In the genomic region with DNA sequence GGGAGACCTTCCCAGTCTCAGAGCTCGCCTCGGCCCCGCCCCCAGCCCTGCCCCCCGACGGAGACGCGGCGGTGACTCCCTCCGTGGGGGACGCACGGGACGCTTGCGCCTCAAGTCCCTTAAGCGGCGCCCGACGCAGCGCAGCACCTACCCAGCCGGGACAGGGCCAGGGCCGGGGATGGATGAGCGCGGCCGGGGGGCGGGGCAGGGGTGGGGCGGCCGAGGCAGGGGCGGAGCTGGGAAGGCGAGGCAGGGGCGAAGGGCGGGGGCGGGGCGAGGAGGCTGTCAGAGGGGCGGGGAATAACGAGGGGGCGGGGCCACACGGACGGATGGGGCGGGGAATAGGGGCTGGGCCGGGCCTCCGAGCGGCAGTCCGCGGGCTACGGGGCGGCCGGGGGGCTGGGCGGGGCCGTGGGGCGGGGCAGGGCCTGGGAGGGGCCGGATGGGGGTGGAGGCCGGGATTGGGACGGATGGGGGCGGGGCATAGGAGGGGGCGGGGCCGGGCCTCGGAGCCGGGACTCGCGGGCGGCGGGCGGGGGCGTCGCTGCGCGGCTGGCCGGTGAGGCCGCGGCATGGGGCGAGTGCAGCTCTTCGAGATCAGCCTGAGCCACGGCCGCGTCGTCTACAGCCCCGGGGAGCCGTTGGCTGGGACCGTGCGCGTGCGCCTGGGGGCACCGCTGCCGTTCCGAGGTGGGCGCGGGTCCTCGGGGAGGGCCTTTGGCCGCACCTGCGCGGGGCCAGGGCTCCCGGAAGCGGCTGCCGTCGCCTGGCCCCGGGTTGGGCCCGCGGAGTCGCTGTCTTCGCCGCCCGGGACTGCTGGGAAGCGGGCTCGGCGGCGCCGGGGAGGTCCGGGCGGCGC, we compare ENCODE assay signal across 8 cellular contexts. TPM values are rescaled to one million over a fixed set of nuclear protein-coding genes. Genes with fewer than 3 reads are reported as not detected.
A peak's percentile ranks its signal among the peaks of the same experiment; 100 is the strongest.
DNase-seq lines count a peak whose midpoint lies in the region; ATAC-seq and TF ChIP-seq lines count a peak whose summit lies in the region.

A gene with protein sequence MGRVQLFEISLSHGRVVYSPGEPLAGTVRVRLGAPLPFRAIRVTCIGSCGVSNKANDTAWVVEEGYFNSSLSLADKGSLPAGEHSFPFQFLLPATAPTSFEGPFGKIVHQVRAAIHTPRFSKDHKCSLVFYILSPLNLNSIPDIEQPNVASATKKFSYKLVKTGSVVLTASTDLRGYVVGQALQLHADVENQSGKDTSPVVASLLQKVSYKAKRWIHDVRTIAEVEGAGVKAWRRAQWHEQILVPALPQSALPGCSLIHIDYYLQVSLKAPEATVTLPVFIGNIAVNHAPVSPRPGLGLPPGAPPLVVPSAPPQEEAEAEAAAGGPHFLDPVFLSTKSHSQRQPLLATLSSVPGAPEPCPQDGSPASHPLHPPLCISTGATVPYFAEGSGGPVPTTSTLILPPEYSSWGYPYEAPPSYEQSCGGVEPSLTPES (plus strand): TSS at position 541 of the 859 bp plus-strand sequence. CDS start 32 bp downstream, at position 573.

- H3K9me3 ChIP-seq in BE2C (no peaks in the 10 kb centered on the region; the same call in 1 of the 2 replicates), ectodermal cell (ENCODE audit: control insufficient read depth, low read length) (no peaks in the 10 kb centered on the region), lower lobe of right lung (no peaks in the 10 kb centered on the region)

- peak within 1 kb of the TSS; percentile 69 for H3K27ac Mint-ChIP-seq in activated CD4-positive, alpha-beta memory T cell treated with anti-CD3 and anti-CD28 coated beads, Interleukin-2, amount 10 ng/mL, durations not matched to agents 7 days and 5 days

- H3K9me3 Mint-ChIP-seq in activated CD4-positive, alpha-beta memory T cell treated with anti-CD3 and anti-CD28 coated beads, Interleukin-2, amount 10 ng/mL, durations not matched to agents 7 days and 5 days, result no peaks in the 10 kb centered on the region

- H3K4me1 Mint-ChIP-seq in activated CD4-positive, alpha-beta memory T cell treated with anti-CD3 and anti-CD28 coated beads, Interleukin-2, amount 10 ng/mL, durations not matched to agents 7 days and 5 days, result peaks cover 29% of the 10 kb centered on the region

- peak; percentile 63 for ATAC-seq in HG03457 (IDR thresholded peaks at IDR 0.05; ENCODE audit: unreplicated experiment)
- peak; percentile 90 to 92 for ATAC-seq in lower lobe of right lung

- H3K36me3 Mint-ChIP-seq in activated CD4-positive, alpha-beta memory T cell treated with anti-CD3 and anti-CD28 coated beads, Interleukin-2, amount 10 ng/mL, durations not matched to agents 7 days and 5 days (ENCODE audit: low read depth), result peaks cover 4% of the 10 kb centered on the region

- peak within 1 kb of the TSS; percentile 76 for H3K4me3 Mint-ChIP-seq in activated CD4-positive, alpha-beta memory T cell treated with anti-CD3 and anti-CD28 coated beads, Interleukin-2, amount 10 ng/mL, durations not matched to agents 7 days and 5 days

- peaks cover 8% of the 10 kb centered on the region for H3K27me3 ChIP-seq in BE2C
- H3K27me3 ChIP-seq in ectodermal cell (ENCODE audit: control insufficient read depth, insufficient read depth, low read length, poor library complexity, severe bottlenecking), result peaks cover 25% of the 10 kb centered on the region
- H3K27me3 ChIP-seq in lower lobe of right lung (ENCODE audit: low read depth), result no peaks in the 10 kb centered on the region

- no peaks in the 10 kb centered on the region for H3K36me3 ChIP-seq in BE2C
- H3K36me3 ChIP-seq in ectodermal cell (ENCODE audit: control insufficient read depth, insufficient read depth, low read length), result no peaks in the 10 kb centered on the region
- H3K36me3 ChIP-seq in lower lobe of right lung, result no peaks in the 10 kb centered on the region

- H3K4me3 ChIP-seq in BE2C (ENCODE audit: low read depth, low read length) (peak within 1 kb of the TSS; percentile 49), ectodermal cell (ENCODE audit: insufficient read depth, low read depth, low read length) (peak within 1 kb of the TSS; percentile 47), lower lobe of right lung (peak within 1 kb of the TSS; percentile 75)

- WGBS in ectodermal cell, 2 experiments, result 0% methylated on average over 108 to 109 of the region's 109 CpGs

- POLR2A ChIA-PET in activated CD4-positive, alpha-beta memory T cell treated with anti-CD3 and anti-CD28 coated beads, Interleukin-2, amount 10 ng/mL, durations not matched to agents 7 days and 5 days (lab: Charles Lee), result interaction anchor here (0.6 to 1.9 kb wide), 4 partner anchors 13 to 54 kb away, joined by 3 to 7 read pairs (median 4); a partner anchor contains a TSS

- no peak within 1 kb of the TSS for H3K27ac ChIP-seq in ectodermal cell (ENCODE audit: insufficient read depth, low read depth, low read length, poor library complexity, severe bottlenecking)
- H3K27ac ChIP-seq in lower lobe of right lung, result peak within 1 kb of the TSS; percentile 92

- H3K27me3 Mint-ChIP-seq in activated CD4-positive, alpha-beta memory T cell treated with anti-CD3 and anti-CD28 coated beads, Interleukin-2, amount 10 ng/mL, durations not matched to agents 7 days and 5 days, result peaks cover 4% of the 10 kb centered on the region

- CTCF ChIA-PET in activated CD4-positive, alpha-beta memory T cell treated with anti-CD3 and anti-CD28 coated beads, Interleukin-2, amount 10 ng/mL, durations not matched to agents 7 days and 5 days (lab: Charles Lee), result interaction anchor here (1.4 kb wide), 1 partner anchor 53 kb away, joined by 4 read pairs; a partner anchor contains a TSS

- intact Hi-C loops in lower lobe of right lung (cut with DNase I), result no loop called here

- TF ChIP-seq CTCF in BE2C (IDR thresholded peaks at IDR 0.05; ENCODE audit: low read depth, low read length) (no peak), lower lobe of right lung (IDR thresholded peaks at IDR 0.05) (no peak)

- DNase-seq in BE2C, result peak; percentile 96
- peak; percentile 90 for DNase-seq in GM19240 (ENCODE audit: insufficient read length, low spot score)
- peak; percentile 92 for DNase-seq in NCI-H82 (lab: John Stamatoyannopoulos, UW)
- DNase-seq in activated CD4-positive, alpha-beta memory T cell treated with anti-CD3 and anti-CD28 coated beads, Interleukin-2, amount 10 ng/mL, durations not matched to agents 7 days and 5 days, result peak; percentile 95
- DNase-seq in lower lobe of right lung, result peak; percentile 98
- peak; percentile 88 to 91 (median 91) for DNase-seq in stimulated activated CD4-positive, alpha-beta T cell treated with anti-CD3 and anti-CD28 coated beads, TNF-alpha, amount 100 ng/mL, for 1 hour (ENCODE audit: low read depth in 3 of 3, low spot score in 1 of 3)

- no peaks in the 10 kb centered on the region; the same call in 1 of the 2 replicates for H3K4me1 ChIP-seq in BE2C
- H3K4me1 ChIP-seq in ectodermal cell (ENCODE audit: control insufficient read depth, insufficient read depth, low read length), result peaks cover 14% of the 10 kb centered on the region
- H3K4me1 ChIP-seq in lower lobe of right lung, result peaks cover 46% of the 10 kb centered on the region

RNA-seq across cellular contexts. Expression of the gene that starts here (rescaled TPM):
- polyA plus RNA-seq in BE2C (2012; ENCODE audit: insufficient read depth, insufficient read length, low read depth), result 69.9 TPM
- total RNA-seq in activated CD4-positive, alpha-beta memory T cell treated with anti-CD3 and anti-CD28 coated beads, Interleukin-2, amount 10 ng/mL, durations not matched to agents 7 days and 5 days, result 10 to 100 TPM; 49.8 to 55.9 TPM
- 22.4 TPM for polyA plus RNA-seq in ectodermal cell (2013, experiment 1 of 4)
- polyA plus RNA-seq in ectodermal cell (2013, experiment 2 of 4), result 23.2 TPM
- 22.0 TPM for polyA plus RNA-seq in ectodermal cell (2013, experiment 3 of 4)
- 23.8 TPM for polyA plus RNA-seq in ectodermal cell (2013, experiment 4 of 4)
- 71.0 TPM for total RNA-seq in lower lobe of right lung
